9 cellular contexts compared by ENCODE assay signal in genomic region chr6:52514514-52514913, GRCh38.
DNase-seq lines count a peak whose midpoint lies in the region; ATAC-seq and TF ChIP-seq lines count a peak whose summit lies in the region.
"Had no signal": no experiment of that assay in that cellular context is flagged by ENCODE, and none has a peak within 500 bp of the region (broad histone marks: within the 10 kb centered on the region; RNA-seq: fewer than 3 reads in every experiment).

No MANE protein-coding gene starts in this region.

- H3K36me3 ChIP-seq in Panc1 (ENCODE audit: control insufficient read depth, insufficient read depth, low read length) (peaks cover 7% of the 10 kb centered on the region), rectal smooth muscle tissue (ENCODE audit: control insufficient read depth, insufficient read depth, low read length) (peaks cover 6% of the 10 kb centered on the region)

- no peak overlapping the region for H3K4me3 ChIP-seq in Panc1 (ENCODE audit: low read depth in 2 of 2, low read length in 2 of 2)
- no peak overlapping the region for H3K4me3 ChIP-seq in fibroblast of pulmonary artery (replicated peaks; ENCODE audit: low read depth, low read length)
- H3K4me3 ChIP-seq in rectal smooth muscle tissue (ENCODE audit: low read length), result no peak overlapping the region

- ATAC-seq in Panc1, result no peak
- ATAC-seq in HG03159 (IDR thresholded peaks at IDR 0.05; ENCODE audit: unreplicated experiment), result no peak

- intact Hi-C loops in Panc1 (cut with micrococcal nuclease; ENCODE audit: unreplicated experiment), result no loop called here

- no peak overlapping the region for H3K9ac ChIP-seq in rectal smooth muscle tissue (ENCODE audit: low read length)

- no TSS peak for BruUV-seq in Panc1 (replicated peaks; lab: Mats Ljungman, UMichigan)

- POLR2A ChIA-PET in Panc1 (lab: Charles Lee), result interaction anchor here (0.6 kb wide), 1 partner anchor 91 kb away, joined by 3 read pairs; no protein-coding TSS in a partner anchor
- POLR2A ChIA-PET in activated CD4-positive, alpha-beta memory T cell treated with anti-CD3 and anti-CD28 coated beads, Interleukin-2, amount 10 ng/mL, durations not matched to agents 7 days and 5 days (lab: Charles Lee), result no interaction called here

- DNase-seq in EH (ENCODE audit: low read depth) (peak; percentile 83), Panc1 (ENCODE audit: low read depth, low spot score) (no peak), fibroblast of pulmonary artery (ENCODE audit: low read depth) (peak; percentile 78), NCI-H2081 (lab: John Stamatoyannopoulos, UW) (no peak), NCI-H2081 treated with DMSO at 0.1 percent for 48 hours (lab: John Stamatoyannopoulos, UW) (no peak)
- DNase-seq in activated CD4-positive, alpha-beta memory T cell treated with anti-CD3 and anti-CD28 coated beads, Interleukin-2, amount 10 ng/mL, durations not matched to agents 7 days and 5 days, result no peak
- DNase-seq: activated T-cell treated with anti-CD3 and anti-CD28 coated beads, Interleukin-2, amount 50 U/mL, for 72 hours had no signal

- CTCF ChIA-PET in Panc1 (lab: Charles Lee), result no interaction called here
- CTCF ChIA-PET in activated CD4-positive, alpha-beta memory T cell treated with anti-CD3 and anti-CD28 coated beads, Interleukin-2, amount 10 ng/mL, durations not matched to agents 7 days and 5 days (lab: Charles Lee), result no interaction called here

- in situ Hi-C loops in Panc1 (cut with HindIII; ENCODE audit: low pct_unique_long_range_greater_than_20kb, low sequenced_read_pairs), result no loop called here

- H3K9me3 ChIP-seq in Panc1 (ENCODE audit: control insufficient read depth, insufficient read depth, low read depth, low read length), result no peaks in the 10 kb centered on the region

- no peak overlapping the region for H3K4me3 Mint-ChIP-seq in activated CD4-positive, alpha-beta memory T cell treated with anti-CD3 and anti-CD28 coated beads, Interleukin-2, amount 10 ng/mL, durations not matched to agents 7 days and 5 days
- H3K4me3 Mint-ChIP-seq: activated T-cell treated with anti-CD3 and anti-CD28 coated beads, Interleukin-2, amount 50 U/mL, for 72 hours had no signal

- H3K27ac ChIP-seq in Panc1 (ENCODE audit: low read length), result peak overlapping the region; percentile 98; the same call in 1 of the 2 replicates
- peak overlapping the region; percentile 34 for H3K27ac ChIP-seq in rectal smooth muscle tissue (ENCODE audit: low read depth, low read length)

- TF ChIP-seq CTCF in Panc1 (IDR thresholded peaks at IDR 0.05), result no peak
- TF ChIP-seq CTCF in fibroblast of pulmonary artery (IDR thresholded peaks at IDR 0.05; ENCODE audit: low read length, missing control alignments), result no peak

- H3K27ac Mint-ChIP-seq in activated CD4-positive, alpha-beta memory T cell treated with anti-CD3 and anti-CD28 coated beads, Interleukin-2, amount 10 ng/mL, durations not matched to agents 7 days and 5 days, result no peak overlapping the region
- H3K27ac Mint-ChIP-seq: activated T-cell treated with anti-CD3 and anti-CD28 coated beads, Interleukin-2, amount 50 U/mL, for 72 hours had no signal

- no peaks in the 10 kb centered on the region for H3K9me3 Mint-ChIP-seq in activated CD4-positive, alpha-beta memory T cell treated with anti-CD3 and anti-CD28 coated beads, Interleukin-2, amount 10 ng/mL, durations not matched to agents 7 days and 5 days
- H3K9me3 Mint-ChIP-seq: activated T-cell treated with anti-CD3 and anti-CD28 coated beads, Interleukin-2, amount 50 U/mL, for 72 hours had no signal

- no peaks in the 10 kb centered on the region for H3K27me3 ChIP-seq in Panc1 (ENCODE audit: control insufficient read depth, insufficient read depth, low read length)
- H3K27me3 ChIP-seq in rectal smooth muscle tissue (ENCODE audit: control insufficient read depth, insufficient read depth, low read length), result no peaks in the 10 kb centered on the region

- H3K4me1 Mint-ChIP-seq in activated CD4-positive, alpha-beta memory T cell treated with anti-CD3 and anti-CD28 coated beads, Interleukin-2, amount 10 ng/mL, durations not matched to agents 7 days and 5 days, result peaks cover 18% of the 10 kb centered on the region

- H3K4me1 ChIP-seq in Panc1 (ENCODE audit: control insufficient read depth, insufficient read depth, low read length), result peaks cover 49% of the 10 kb centered on the region
- H3K4me1 ChIP-seq in rectal smooth muscle tissue (ENCODE audit: control insufficient read depth, insufficient read depth, low read length), result peaks cover 53% of the 10 kb centered on the region

- H3K36me3 Mint-ChIP-seq in activated CD4-positive, alpha-beta memory T cell treated with anti-CD3 and anti-CD28 coated beads, Interleukin-2, amount 10 ng/mL, durations not matched to agents 7 days and 5 days (ENCODE audit: low read depth), result no peaks in the 10 kb centered on the region

- H3K27me3 Mint-ChIP-seq in activated CD4-positive, alpha-beta memory T cell treated with anti-CD3 and anti-CD28 coated beads, Interleukin-2, amount 10 ng/mL, durations not matched to agents 7 days and 5 days, result no peaks in the 10 kb centered on the region

Comparison
In these comparisons a context has a peak if more than half of its experiments do, and no peak if none do; other contexts are left out.
1. DNase-seq: peak in EH (single experiment) and fibroblast of pulmonary artery (single experiment); none in Panc1 (single experiment), NCI-H2081 (0 of 2), activated CD4-positive, alpha-beta memory T cell treated with anti-CD3 and anti-CD28 coated beads, Interleukin-2, amount 10 ng/mL, durations not matched to agents 7 days and 5 days (single experiment) and NCI-H2081 treated with DMSO at 0.1 percent for 48 hours (single experiment).